Comparison of ENCODE assay signal across 8 cellular contexts in genomic region chr5:107670927-107671741, GRCh38.
DNase-seq lines count a peak whose midpoint lies in the region; ATAC-seq and TF ChIP-seq lines count a peak whose summit lies in the region.

Gene EFNA5 (minus strand): TSS chr5:107670937.

- peak within 1 kb of the TSS; percentile 52 for H3K27ac ChIP-seq in rectal smooth muscle tissue (ENCODE audit: low read depth, low read length)

- H3K27me3 ChIP-seq in NT2/D1 (ENCODE audit: insufficient read depth, insufficient read length) (peaks cover 10% of the 10 kb centered on the region), rectal smooth muscle tissue (ENCODE audit: control insufficient read depth, insufficient read depth, low read length) (no peaks in the 10 kb centered on the region)

- ATAC-seq in HG03095 (IDR thresholded peaks at IDR 0.05; ENCODE audit: unreplicated experiment): peak; percentile 31

- H3K9ac ChIP-seq in NT2/D1 (ENCODE audit: insufficient read length, low read depth) (peak within 1 kb of the TSS; percentile 94), rectal smooth muscle tissue (ENCODE audit: low read length) (no peak within 1 kb of the TSS)

- H3K36me3 ChIP-seq in NT2/D1 (ENCODE audit: insufficient read depth, insufficient read length, low read length) (no peaks in the 10 kb centered on the region), rectal smooth muscle tissue (ENCODE audit: control insufficient read depth, insufficient read depth, low read length) (no peaks in the 10 kb centered on the region)

- in situ Hi-C loops in GM13977 (cut with MboI; ENCODE audit: low pct_unique_long_range_greater_than_20kb, low sequenced_read_pairs, unreplicated experiment) (no loop called here), astrocyte of the spinal cord (cut with HindIII; ENCODE audit: low sequenced_read_pairs) (no loop called here)

- no peak for TF ChIP-seq CTCF in GM13977 (IDR thresholded peaks at IDR 0.05; ENCODE audit: extremely low read depth, insufficient read depth, missing control alignments)
- TF ChIP-seq CTCF in astrocyte of the spinal cord (IDR thresholded peaks at IDR 0.05; ENCODE audit: low read depth, low read length): no peak

- H3K9me3 ChIP-seq in NT2/D1 (ENCODE audit: insufficient read depth, low read length): no peaks in the 10 kb centered on the region

- H3K4me3 ChIP-seq in NT2/D1 (ENCODE audit: insufficient read length, low read depth) (peak within 1 kb of the TSS; percentile 78), astrocyte of the spinal cord (ENCODE audit: low read depth, low read length) (peak within 1 kb of the TSS; percentile 66), rectal smooth muscle tissue (ENCODE audit: low read length) (peak within 1 kb of the TSS; percentile 85)

- H3K4me1 ChIP-seq in NT2/D1 (ENCODE audit: insufficient read depth, insufficient read length): no peaks in the 10 kb centered on the region
- H3K4me1 ChIP-seq in rectal smooth muscle tissue (ENCODE audit: control insufficient read depth, insufficient read depth, low read length): no peaks in the 10 kb centered on the region

- DNase-seq in AG08396 (ENCODE audit: low spot score): peak; percentile 56
- DNase-seq in GM13977 (ENCODE audit: low spot score): peak; percentile 67
- peak; percentile 18 for DNase-seq in NT2/D1 (ENCODE audit: low read depth, low spot score)
- DNase-seq in astrocyte of the spinal cord (ENCODE audit: low read depth, low spot score): peak; percentile 72
- peak; percentile 32 for DNase-seq in hepatic stellate cell (ENCODE audit: low spot score)
- DNase-seq in effector CD8-positive, alpha-beta T cell (lab: John Stamatoyannopoulos, UW): no peak
